In the genomic region with DNA sequence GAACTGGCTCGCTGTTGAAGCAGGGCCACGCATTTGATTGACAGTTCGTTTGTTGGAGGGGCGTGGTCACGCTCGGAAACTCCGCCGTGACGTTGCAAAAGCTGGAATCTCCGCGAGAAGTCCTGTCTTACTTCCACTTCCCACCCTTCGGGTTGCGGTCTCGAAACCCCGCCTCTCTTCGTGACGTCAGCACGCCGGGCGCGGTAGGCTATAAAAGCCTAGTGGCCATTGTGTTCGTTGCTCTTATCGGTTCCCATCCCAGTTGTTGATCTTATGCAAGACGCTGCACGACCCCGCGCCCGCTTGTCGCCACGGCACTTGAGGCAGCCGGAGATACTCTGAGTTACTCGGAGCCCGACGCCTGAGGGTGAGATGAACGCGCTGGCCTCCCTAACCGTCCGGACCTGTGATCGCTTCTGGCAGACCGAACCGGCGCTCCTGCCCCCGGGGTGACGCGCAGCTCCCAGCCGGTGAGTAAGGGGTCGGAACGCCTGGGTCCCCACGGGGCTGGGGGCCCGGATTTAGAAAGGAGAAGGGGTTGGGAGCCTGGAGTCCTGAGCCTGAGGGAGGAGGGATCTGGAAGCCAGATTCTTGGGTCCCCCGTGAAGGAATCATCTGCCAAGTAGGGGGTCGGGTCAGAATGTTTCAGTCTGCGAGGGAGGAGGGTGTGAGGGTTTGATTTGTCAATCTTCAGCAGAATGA, we compare ENCODE assay signal across 8 cellular contexts. TPM values are rescaled to one million over a fixed set of nuclear protein-coding genes. Genes with fewer than 3 reads are reported as not detected.
DNase-seq lines count a peak whose midpoint lies in the region; ATAC-seq and TF ChIP-seq lines count a peak whose summit lies in the region.

A gene (plus strand): TSS at position 240 of the 702 bp plus-strand sequence. CDS start 813 bp downstream, outside the sequence.

- H3K79me2 ChIP-seq in KMS-11 (ENCODE audit: insufficient read depth, low read depth) = peaks cover 26% of the 10 kb centered on the region

- peak within 1 kb of the TSS; percentile 99 to 100 (median 100) for H3K27ac Mint-ChIP-seq in CD4-positive, alpha-beta memory T cell
- peak within 1 kb of the TSS; percentile 99 for H3K27ac Mint-ChIP-seq in activated T-cell treated with anti-CD3 and anti-CD28 coated beads, Interleukin-2, amount 50 U/mL, for 24 hours

- H3K36me3 ChIP-seq in CD4-positive, alpha-beta memory T cell (ENCODE audit: insufficient read depth, low read length) = peaks cover 8% of the 10 kb centered on the region
- H3K36me3 ChIP-seq in KMS-11 (ENCODE audit: insufficient read depth) (no peaks in the 10 kb centered on the region), Panc1 (ENCODE audit: control insufficient read depth, insufficient read depth, low read length) (peaks cover 10% of the 10 kb centered on the region; the same call in 1 of the 2 replicates), mucosa of descending colon (ENCODE audit: low read depth) (no peaks in the 10 kb centered on the region)

- TF ChIP-seq CTCF in GM20000 (IDR thresholded peaks at IDR 0.05; ENCODE audit: extremely low read depth, missing control alignments) (no peak), KMS-11 (conservative IDR thresholded peaks at IDR 0.05; ENCODE audit: low read depth, low read length) (0 out of 2 replicates have a peak, but pooled peaks have one; percentile 11), Panc1 (IDR thresholded peaks at IDR 0.05) (no peak), epithelial cell of proximal tubule (conservative IDR thresholded peaks at IDR 0.05; ENCODE audit: low read depth, low read length) (no peak), mucosa of descending colon (IDR thresholded peaks at IDR 0.05) (no peak)

- peak within 1 kb of the TSS; percentile 99 for H3K9ac ChIP-seq in KMS-11

- peak; percentile 97 to 99 (median 98) for DNase-seq in CD4-positive, alpha-beta memory T cell
- DNase-seq in GM20000 (ENCODE audit: low spot score) (peak; percentile 96), Panc1 (ENCODE audit: low read depth, low spot score) (peak; percentile 93), epithelial cell of proximal tubule (ENCODE audit: low read depth) (peak; percentile 82), mucosa of descending colon (peak; percentile 98 to 100 (median 99))
- peak; percentile 100 for DNase-seq in activated T-cell treated with anti-CD3 and anti-CD28 coated beads, Interleukin-2, amount 50 U/mL, for 24 hours
- peak; percentile 98 for DNase-seq in stimulated activated CD8-positive, alpha-beta memory T cell treated with anti-CD3 and anti-CD28 coated beads, Interleukin-4, amount 100 ng/mL, for 1 hour (ENCODE audit: low read depth in 2 of 2, low spot score in 1 of 2)

- H2AFZ ChIP-seq in KMS-11 (ENCODE audit: low read depth) = peak within 1 kb of the TSS; percentile 15; the same call in 1 of the 2 replicates

- no peaks in the 10 kb centered on the region for H3K27me3 ChIP-seq in CD4-positive, alpha-beta memory T cell (ENCODE audit: insufficient read depth, low read length)
- H3K27me3 ChIP-seq in KMS-11 (ENCODE audit: insufficient read depth, low read depth) (peaks cover 15% of the 10 kb centered on the region; the same call in 1 of the 2 replicates), Panc1 (ENCODE audit: control insufficient read depth, insufficient read depth, low read length) (no peaks in the 10 kb centered on the region)

- no peaks in the 10 kb centered on the region for H3K9me3 ChIP-seq in CD4-positive, alpha-beta memory T cell (ENCODE audit: control insufficient read depth in 1 of 2, low read length in 2 of 2)
- no peaks in the 10 kb centered on the region for H3K9me3 ChIP-seq in Panc1 (ENCODE audit: control insufficient read depth, insufficient read depth, low read depth, low read length)
- no peaks in the 10 kb centered on the region for H3K9me3 ChIP-seq in mucosa of descending colon

- CTCF ChIA-PET in CD4-positive, alpha-beta memory T cell (lab: Charles Lee; ENCODE audit: partially characterized antibody) = interaction anchor here (1.8 to 1.9 kb wide), 2 partner anchors 28 to 121 kb away, joined by 4 to 5 read pairs; a partner anchor contains a TSS
- CTCF ChIA-PET in Panc1 (lab: Charles Lee) = no interaction called here

- in situ Hi-C loops in Panc1 (cut with HindIII; ENCODE audit: low pct_unique_long_range_greater_than_20kb, low sequenced_read_pairs) = no loop called here

- H3K36me3 Mint-ChIP-seq in CD4-positive, alpha-beta memory T cell = peaks cover 30 to 44% of the 10 kb centered on the region in 2 donors
- H3K36me3 Mint-ChIP-seq in activated T-cell treated with anti-CD3 and anti-CD28 coated beads, Interleukin-2, amount 50 U/mL, for 24 hours (ENCODE audit: low read depth) = peaks cover 51% of the 10 kb centered on the region

- peak within 1 kb of the TSS; percentile 100 for H3K27ac ChIP-seq in CD4-positive, alpha-beta memory T cell (ENCODE audit: low read depth, low read length)
- H3K27ac ChIP-seq in KMS-11 (peak within 1 kb of the TSS; percentile 98), Panc1 (ENCODE audit: low read length) (peak within 1 kb of the TSS; percentile 93)

- TSS peak; percentile 81 for BruUV-seq in Panc1 (replicated peaks; lab: Mats Ljungman, UMichigan)

- peaks cover 34% of the 10 kb centered on the region for H3K4me1 ChIP-seq in CD4-positive, alpha-beta memory T cell (ENCODE audit: insufficient read depth, low read length)
- H3K4me1 ChIP-seq in KMS-11 (ENCODE audit: low read depth, poor library complexity, severe bottlenecking) (peaks cover 33% of the 10 kb centered on the region), Panc1 (ENCODE audit: control insufficient read depth, insufficient read depth, low read length) (peaks cover 16% of the 10 kb centered on the region), mucosa of descending colon (ENCODE audit: low read depth) (peaks cover 37% of the 10 kb centered on the region)

- H3K9me3 Mint-ChIP-seq in CD4-positive, alpha-beta memory T cell = peaks cover 0 to 10% (median 0%) of the 10 kb centered on the region in 8 donors
- H3K9me3 Mint-ChIP-seq in activated T-cell treated with anti-CD3 and anti-CD28 coated beads, Interleukin-2, amount 50 U/mL, for 24 hours = no peaks in the 10 kb centered on the region

- H3K4me1 Mint-ChIP-seq in CD4-positive, alpha-beta memory T cell = peaks cover 27 to 48% (median 34%) of the 10 kb centered on the region in 4 donors
- peaks cover 41% of the 10 kb centered on the region for H3K4me1 Mint-ChIP-seq in activated T-cell treated with anti-CD3 and anti-CD28 coated beads, Interleukin-2, amount 50 U/mL, for 24 hours (ENCODE audit: low read depth)

- peak within 1 kb of the TSS; percentile 52 to 99 for H3K4me3 ChIP-seq in CD4-positive, alpha-beta memory T cell (ENCODE audit: low read length in 2 of 2)
- H3K4me3 ChIP-seq in KMS-11 (IDR thresholded peaks at IDR 0.05; ENCODE audit: insufficient read depth, low read depth, low read length) = peak within 1 kb of the TSS; percentile 85
- peak within 1 kb of the TSS; percentile 84 to 99 for H3K4me3 ChIP-seq in Panc1 (ENCODE audit: low read depth in 2 of 2, low read length in 2 of 2)
- peak within 1 kb of the TSS; percentile 100 for H3K4me3 ChIP-seq in epithelial cell of proximal tubule (ENCODE audit: low read depth, low read length)
- H3K4me3 ChIP-seq in mucosa of descending colon = peak within 1 kb of the TSS; percentile 87

- POLR2A ChIA-PET in CD4-positive, alpha-beta memory T cell (lab: Charles Lee; ENCODE audit: partially characterized antibody) = interaction anchor here (0.6 to 6.6 kb wide), 27 partner anchors 9 to 941 kb away, joined by 3 to 134 read pairs (median 5); a partner anchor contains a TSS
- POLR2A ChIA-PET in Panc1 (lab: Charles Lee) = interaction anchor here (0.6 kb wide), 2 partner anchors 30 to 32 kb away, joined by 3 to 8 read pairs; no protein-coding TSS in a partner anchor

- H4K20me1 ChIP-seq in KMS-11 (ENCODE audit: insufficient read depth) = no peaks in the 10 kb centered on the region

- peaks cover 0 to 6% of the 10 kb centered on the region in 2 donors for H3K27me3 Mint-ChIP-seq in CD4-positive, alpha-beta memory T cell
- no peaks in the 10 kb centered on the region for H3K27me3 Mint-ChIP-seq in activated T-cell treated with anti-CD3 and anti-CD28 coated beads, Interleukin-2, amount 50 U/mL, for 24 hours

- intact Hi-C loops in CD4-positive, alpha-beta memory T cell (cut with micrococcal nuclease) = loop anchor here (1.0 to 2.0 kb wide), 3 partner anchors 13 to 804 kb away; a partner anchor contains a TSS
- intact Hi-C loops in Panc1 (cut with micrococcal nuclease; ENCODE audit: unreplicated experiment) = no loop called here
- intact Hi-C loops in mucosa of descending colon (cut with DNase I, micrococcal nuclease) = loop anchor here in 1 of 2 donors (10.0 kb wide), 1 partner anchor 92 kb away; a partner anchor contains a TSS

- H3K4me2 ChIP-seq in KMS-11 = peak within 1 kb of the TSS; percentile 80

- peak within 1 kb of the TSS; percentile 95 to 100 (median 99) for H3K4me3 Mint-ChIP-seq in CD4-positive, alpha-beta memory T cell
- H3K4me3 Mint-ChIP-seq in activated T-cell treated with anti-CD3 and anti-CD28 coated beads, Interleukin-2, amount 50 U/mL, for 24 hours = peak within 1 kb of the TSS; percentile 98

- ATAC-seq in Panc1 = peak; percentile 79
- peak; percentile 78 for ATAC-seq in mucosa of descending colon

RNA-seq across cellular contexts. Expression of the gene that starts here (rescaled TPM):
- total RNA-seq in CD4-positive, alpha-beta memory T cell = 10 to 100 TPM; 67.0 to 69.8 TPM
- polyA plus RNA-seq in CD4-positive, alpha-beta memory T cell = 10 to 100 TPM; 79.6 to 83.3 TPM
- total RNA-seq in Panc1 (2021; ENCODE audit: unreplicated experiment) = 27.1 TPM
- 21.8 TPM for polyA plus RNA-seq in Panc1 (2012; ENCODE audit: insufficient read length)
- total RNA-seq in epithelial cell of proximal tubule = 23.9 and 32.2 TPM in 2 replicates
- 10 to 100 TPM; 31.8 to 47.7 (median 44.6) TPM for total RNA-seq in mucosa of descending colon

Comparison
In these comparisons a context has a peak if more than half of its experiments do, and no peak if none do; other contexts are left out.
1. Peak in every context shown above with its lines: DNase-seq, ATAC-seq, H3K4me3 ChIP-seq and H3K27ac ChIP-seq.